ENCODE assay signal across 15 cellular contexts in the genomic region with DNA sequence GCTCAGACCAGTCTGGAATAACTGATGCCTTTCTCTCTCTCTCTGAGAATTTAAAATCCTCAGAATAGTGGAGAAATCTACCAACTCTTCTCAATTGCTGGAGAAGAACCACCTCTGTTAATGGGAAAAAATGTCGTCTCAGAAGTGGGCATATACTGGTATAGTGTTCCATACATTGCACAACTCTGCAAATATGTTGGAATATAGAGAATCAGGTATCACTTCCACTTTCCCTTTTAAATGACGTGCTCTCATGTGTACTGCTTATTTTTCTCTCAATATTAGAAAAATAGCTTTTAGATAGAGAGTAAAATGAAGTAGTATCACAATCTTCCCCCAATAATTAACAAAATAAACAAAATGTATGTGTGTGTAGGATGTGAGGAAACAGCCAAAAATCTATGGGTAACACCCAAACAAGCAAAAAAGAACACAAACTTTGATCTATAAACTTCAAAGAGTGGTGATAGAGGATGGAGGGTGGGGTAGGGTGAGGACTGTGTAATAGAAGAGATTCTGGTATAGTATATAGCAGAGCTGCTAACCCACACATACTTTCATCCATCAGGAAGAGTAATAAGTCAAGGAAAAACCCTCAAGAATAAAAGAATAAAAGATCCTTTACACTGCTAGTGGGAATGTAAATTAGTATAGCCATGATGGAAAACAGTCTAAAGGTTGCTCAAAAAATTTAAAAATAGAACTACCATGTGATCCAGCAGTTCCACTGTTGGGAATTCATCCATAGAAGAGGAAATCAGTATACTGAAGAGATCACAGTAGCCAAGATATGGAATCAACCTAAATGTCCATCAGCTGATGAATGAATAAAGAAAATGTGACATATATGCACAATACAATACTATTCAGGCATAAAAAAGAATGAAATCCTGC. TPM values are rescaled to one million over a fixed set of nuclear protein-coding genes. Genes with fewer than 3 reads are reported as not detected.
DNase-seq lines count a peak whose midpoint lies in the region; ATAC-seq, FAIRE-seq and TF ChIP-seq lines count a peak whose summit lies in the region.
"Had no signal": no experiment of that assay in that cellular context is flagged by ENCODE, and none has a peak within 500 bp of the region (broad histone marks: within the 10 kb centered on the region; RNA-seq: fewer than 3 reads in every experiment).

No MANE protein-coding gene starts in this region.

- TF ChIP-seq EP300 in HepG2 (IDR thresholded peaks at IDR 0.05; ENCODE audit: low read depth in 2 of 2, low read length in 2 of 2) (peak in 1 of 2 experiments; percentile 29; a peak in 1 of 4 replicates), HepG2 (CRISPR knock-in tag; IDR thresholded peaks at IDR 0.05; ENCODE audit: borderline replicate concordance) (no peak)

- H3K79me2 ChIP-seq in HepG2 (ENCODE audit: insufficient read depth, low read length): peaks cover 87% of the 10 kb centered on the region

- H3K36me3 ChIP-seq in CD8-positive, alpha-beta memory T cell (ENCODE audit: insufficient read depth, low read length): peaks cover 5% of the 10 kb centered on the region
- peaks cover 7 to 37% of the 10 kb centered on the region in 2 experiments for H3K36me3 ChIP-seq in HepG2 (replicated peaks in 1 of 2; ENCODE audit: control insufficient read depth in 1 of 2, insufficient read depth in 2 of 2, low read length in 2 of 2)
- H3K36me3 ChIP-seq in testis (ENCODE audit: low read depth, missing control alignments): no peaks in the 10 kb centered on the region

- peak overlapping the region in 5 of 7 donors; percentile 26 to 86 (median 54) for H3K27ac Mint-ChIP-seq in CD14-positive monocyte
- peak overlapping the region; percentile 60 to 93 (median 72) for H3K27ac Mint-ChIP-seq in CD8-positive, alpha-beta memory T cell
- H3K27ac Mint-ChIP-seq in activated CD4-positive, alpha-beta memory T cell treated with anti-CD3 and anti-CD28 coated beads, Interleukin-2, amount 10 ng/mL, durations not matched to agents 7 days and 5 days: peak overlapping the region; percentile 8

- H3K9ac ChIP-seq in HepG2 (ENCODE audit: insufficient read depth, low read depth, low read length): no peak overlapping the region; the same call in 1 of the 2 replicates
- H3K9ac ChIP-seq: parathyroid adenoma had no signal

- 43% methylated on average over 2 of the region's 2 CpGs for WGBS in HepG2 (ENCODE audit: low lambda C conversion rate)
- 92% methylated on average over 2 of the region's 2 CpGs for WGBS in testis, 2 donors

- no peaks in the 10 kb centered on the region for H3K9me3 ChIP-seq in CD8-positive, alpha-beta memory T cell (ENCODE audit: low read length)
- no peaks in the 10 kb centered on the region for H3K9me3 ChIP-seq in HepG2 (ENCODE audit: low read length)
- H3K9me3 ChIP-seq in testis: no peaks in the 10 kb centered on the region
- H3K9me3 ChIP-seq: heart left ventricle, vagina had no signal

- DNase-seq in CD14-positive monocyte (ENCODE audit: low spot score) (no peak), HepG2 (ENCODE audit: low spot score) (peak; percentile 56), NCI-H2227 (lab: John Stamatoyannopoulos, UW; ENCODE audit: unreplicated experiment) (no peak), testis (no peak), NCI-H2196 treated with DMSO at 0.1 percent for 48 hours (lab: John Stamatoyannopoulos, UW; ENCODE audit: unreplicated experiment) (no peak)
- peak in 2 of 5 donors; percentile 37 to 49 for DNase-seq in CD8-positive, alpha-beta memory T cell
- no peak for DNase-seq in activated CD4-positive, alpha-beta memory T cell treated with anti-CD3 and anti-CD28 coated beads, Interleukin-2, amount 10 ng/mL, durations not matched to agents 7 days and 5 days
- DNase-seq: heart left ventricle, NCI-H1105 treated with DMSO at 0.1 percent for 48 hours, SHP77 had no signal

- no peaks in the 10 kb centered on the region for H3K27me3 Mint-ChIP-seq in CD14-positive monocyte (ENCODE audit: low read depth in 3 of 3)
- H3K27me3 Mint-ChIP-seq in CD8-positive, alpha-beta memory T cell: no peaks in the 10 kb centered on the region
- no peaks in the 10 kb centered on the region for H3K27me3 Mint-ChIP-seq in activated CD4-positive, alpha-beta memory T cell treated with anti-CD3 and anti-CD28 coated beads, Interleukin-2, amount 10 ng/mL, durations not matched to agents 7 days and 5 days

- peaks cover 38 to 62% of the 10 kb centered on the region in 2 donors for H3K36me3 Mint-ChIP-seq in CD14-positive monocyte
- H3K36me3 Mint-ChIP-seq in CD8-positive, alpha-beta memory T cell: peaks cover 0 to 56% (median 6%) of the 10 kb centered on the region in 3 donors
- H3K36me3 Mint-ChIP-seq in activated CD4-positive, alpha-beta memory T cell treated with anti-CD3 and anti-CD28 coated beads, Interleukin-2, amount 10 ng/mL, durations not matched to agents 7 days and 5 days (ENCODE audit: low read depth): peaks cover 71% of the 10 kb centered on the region

- intact Hi-C loops in CD14-positive monocyte (cut with micrococcal nuclease) (no loop called here), HepG2 (cut with micrococcal nuclease; ENCODE audit: unreplicated experiment) (no loop called here), testis (cut with DNase I; ENCODE audit: low total_unique reads) (no loop called here)

- H4K20me1 ChIP-seq in HepG2 (ENCODE audit: insufficient read depth, low read length): peaks cover 22% of the 10 kb centered on the region

- H3K27ac ChIP-seq in CD8-positive, alpha-beta memory T cell (ENCODE audit: low read depth, low read length): no peak overlapping the region
- H3K27ac ChIP-seq in HepG2 (ENCODE audit: extremely low read length, insufficient read depth, low read length): peak overlapping the region; percentile 41
- no peak overlapping the region for H3K27ac ChIP-seq in testis
- H3K27ac ChIP-seq: coronary artery, parathyroid adenoma, vagina had no signal

- BruUV-seq in HepG2 (replicated peaks; lab: Mats Ljungman, UMichigan): no TSS peak

- peak; percentile 72 for ATAC-seq in HepG2
- ATAC-seq: esophagus mucosa had no signal

- peaks cover 30% of the 10 kb centered on the region for H3K4me1 ChIP-seq in CD8-positive, alpha-beta memory T cell (ENCODE audit: insufficient read depth, low read length)
- H3K4me1 ChIP-seq in HepG2 (ENCODE audit: insufficient read depth, low read length) (peaks cover 55% of the 10 kb centered on the region), testis (peaks cover 5% of the 10 kb centered on the region)
- H3K4me1 ChIP-seq: parathyroid adenoma, vagina had no signal

- TF ChIP-seq CTCF in CD14-positive monocyte (IDR thresholded peaks at IDR 0.05) (no peak), HepG2 (CRISPR knock-in tag; IDR thresholded peaks at IDR 0.05) (no peak), testis (IDR thresholded peaks at IDR 0.05) (no peak)

- TF ChIP-seq RAD21 in HepG2 (CRISPR knock-in tag; IDR thresholded peaks at IDR 0.05): no peak

- no peak for FAIRE-seq in HepG2 (lab: Jason Lieb, UNC)

- H3K4me3 ChIP-seq in CD8-positive, alpha-beta memory T cell (ENCODE audit: low read length): no peak overlapping the region
- no peak overlapping the region; a peak in 2 of 6 replicates for H3K4me3 ChIP-seq in HepG2 (replicated peaks in 1 of 3; ENCODE audit: insufficient read depth in 1 of 3, low read depth in 2 of 3, low read length in 3 of 3)
- H3K4me3 ChIP-seq in testis: no peak overlapping the region
- H3K4me3 ChIP-seq: coronary artery, heart left ventricle, smooth muscle cell, vagina had no signal

- H3K4me1 Mint-ChIP-seq in CD14-positive monocyte: peaks cover 30% of the 10 kb centered on the region
- peaks cover 56 to 76% (median 69%) of the 10 kb centered on the region in 3 donors for H3K4me1 Mint-ChIP-seq in CD8-positive, alpha-beta memory T cell
- peaks cover 40% of the 10 kb centered on the region for H3K4me1 Mint-ChIP-seq in activated CD4-positive, alpha-beta memory T cell treated with anti-CD3 and anti-CD28 coated beads, Interleukin-2, amount 10 ng/mL, durations not matched to agents 7 days and 5 days

- CTCF ChIA-PET in CD8-positive, alpha-beta memory T cell (lab: Charles Lee): interaction anchor here (1.1 to 1.7 kb wide), 3 partner anchors 14 to 46 kb away, joined by 3 to 4 read pairs (median 3); no protein-coding TSS in a partner anchor
- CTCF ChIA-PET in activated CD4-positive, alpha-beta memory T cell treated with anti-CD3 and anti-CD28 coated beads, Interleukin-2, amount 10 ng/mL, durations not matched to agents 7 days and 5 days (lab: Charles Lee): interaction anchor here (0.6 to 1.1 kb wide), 3 partner anchors 36 to 160 kb away, joined by 3 read pairs; no protein-coding TSS in a partner anchor
- CTCF ChIA-PET in HepG2 (lab: Yijun Ruan, JAX; ENCODE audit: low intra/inter-chr PET ratio, low total read pairs): no interaction called here

- in situ Hi-C loops in HepG2 (cut with HindIII; ENCODE audit: extremely low pct_ligation_motif_present, low pct_unique_long_range_greater_than_20kb): no loop called here

- H3K4me2 ChIP-seq in HepG2 (ENCODE audit: low read depth, low read length): peak overlapping the region; percentile 49
- H3K4me2 ChIP-seq: smooth muscle cell had no signal

- H3K4me3 Mint-ChIP-seq in CD14-positive monocyte: no peak overlapping the region
- H3K4me3 Mint-ChIP-seq in CD8-positive, alpha-beta memory T cell: peak overlapping the region in 6 of 7 donors; percentile 4 to 64 (median 34)
- H3K4me3 Mint-ChIP-seq in activated CD4-positive, alpha-beta memory T cell treated with anti-CD3 and anti-CD28 coated beads, Interleukin-2, amount 10 ng/mL, durations not matched to agents 7 days and 5 days: no peak overlapping the region

- no peak overlapping the region for H2AFZ ChIP-seq in HepG2 (ENCODE audit: low read length)
- H2AFZ ChIP-seq: parathyroid adenoma had no signal

- H3K27me3 ChIP-seq in CD8-positive, alpha-beta memory T cell (ENCODE audit: insufficient read depth, low read length, poor library complexity, severe bottlenecking): no peaks in the 10 kb centered on the region
- no peaks in the 10 kb centered on the region for H3K27me3 ChIP-seq in HepG2 (ENCODE audit: control insufficient read depth in 1 of 2, insufficient read depth in 2 of 2, low read length in 2 of 2)
- no peaks in the 10 kb centered on the region for H3K27me3 ChIP-seq in testis
- H3K27me3 ChIP-seq: heart left ventricle, vagina had no signal

- no peak for TF ChIP-seq POLR2A in HepG2 (IDR thresholded peaks at IDR 0.05; ENCODE audit: insufficient read depth in 1 of 2, low read depth in 2 of 2, low read length in 2 of 2)
- no peak for TF ChIP-seq POLR2A in testis (IDR thresholded peaks at IDR 0.05)

- no peaks in the 10 kb centered on the region for H3K9me3 Mint-ChIP-seq in CD14-positive monocyte
- no peaks in the 10 kb centered on the region for H3K9me3 Mint-ChIP-seq in CD8-positive, alpha-beta memory T cell
- no peaks in the 10 kb centered on the region for H3K9me3 Mint-ChIP-seq in activated CD4-positive, alpha-beta memory T cell treated with anti-CD3 and anti-CD28 coated beads, Interleukin-2, amount 10 ng/mL, durations not matched to agents 7 days and 5 days

- POLR2A ChIA-PET in CD8-positive, alpha-beta memory T cell (lab: Charles Lee): no interaction called here
- POLR2A ChIA-PET in activated CD4-positive, alpha-beta memory T cell treated with anti-CD3 and anti-CD28 coated beads, Interleukin-2, amount 10 ng/mL, durations not matched to agents 7 days and 5 days (lab: Charles Lee): interaction anchor here (0.9 to 1.4 kb wide), 3 partner anchors 10 to 12 kb away, joined by 3 to 4 read pairs (median 3); no protein-coding TSS in a partner anchor
- POLR2A ChIA-PET in HepG2 (lab: Yijun Ruan, JAX): interaction anchor here (0.5 to 2.7 kb wide), 3 partner anchors 48 to 80 kb away, joined by 3 to 9 read pairs (median 3); no protein-coding TSS in a partner anchor

RNA-seq across cellular contexts. Expression of a gene that starts 46.9 kb away (rescaled TPM):
- polyA plus RNA-seq in CD14-positive monocyte (10 to 100 TPM; 15.8 to 21.8 TPM), HepG2 (2011; rRNA removed) (52.7 and 62.7 TPM in 2 replicates), testis (ENCODE audit: insufficient read depth, low read depth, low replicate concordance) (78.0 TPM)
- total RNA-seq in CD8-positive, alpha-beta memory T cell: 10 to 100 TPM; 91.1 to 95.9 TPM
- 120 TPM for polyA plus RNA-seq in CD8-positive, alpha-beta memory T cell
- 100 to 1,000 TPM; 208 to 209 TPM for total RNA-seq in activated CD4-positive, alpha-beta memory T cell treated with anti-CD3 and anti-CD28 coated beads, Interleukin-2, amount 10 ng/mL, durations not matched to agents 7 days and 5 days
- total RNA-seq in HepG2 (2016; rRNA removed; fragmentation: Illumina TruSeq; extraction: Trizol) (52.6 and 63.2 TPM in 2 replicates), testis (100 to 1,000 TPM in 1 of 2 donors, 10 to 100 TPM in 1; 94.7 to 115 TPM)
- total RNA-seq in HepG2 (2016; cell fraction: cytosol; rRNA removed; fragmentation: Illumina TruSeq; extraction: Trizol; ENCODE audit: low read depth): 234 and 265 TPM in 2 replicates
- total RNA-seq in HepG2 (2016; cell fraction: insoluble cytoplasmic fraction; rRNA removed; fragmentation: Illumina TruSeq; extraction: Trizol): 54.0 and 61.4 TPM in 2 replicates
- total RNA-seq in HepG2 (2016; cell fraction: membrane; rRNA removed; fragmentation: Illumina TruSeq; extraction: Trizol): 183 and 209 TPM in 2 replicates
- total RNA-seq in HepG2 (2016; cell fraction: nucleus; rRNA removed; fragmentation: Illumina TruSeq; extraction: Trizol): 42.9 and 44.2 TPM in 2 replicates
- polyA plus RNA-seq in HepG2 (2011; cell fraction: cytosol; rRNA removed): 38.3 and 51.2 TPM in 2 replicates
- 32.5 and 33.2 TPM in 2 replicates for polyA plus RNA-seq in HepG2 (2011; cell fraction: nucleus; rRNA removed)
- 30.6 and 32.4 TPM in 2 replicates for polyA plus RNA-seq in HepG2 (2012)
- polyA plus RNA-seq in HepG2 (2016; cell fraction: cytosol; fragmentation: Illumina TruSeq; extraction: Trizol; ENCODE audit: low read depth): 2.5 and 2.8 TPM in 2 replicates
- polyA plus RNA-seq in HepG2 (2016; cell fraction: insoluble cytoplasmic fraction; fragmentation: Illumina TruSeq; extraction: Trizol; ENCODE audit: low read depth): 63.1 and 64.9 TPM in 2 replicates
- polyA plus RNA-seq in HepG2 (2016; cell fraction: membrane; fragmentation: Illumina TruSeq; extraction: Trizol; ENCODE audit: low read depth): 17.1 and 17.3 TPM in 2 replicates
- polyA plus RNA-seq in HepG2 (2016; cell fraction: nucleus; fragmentation: Illumina TruSeq; extraction: Trizol; ENCODE audit: insufficient read depth, low read depth): 38.6 and 39.5 TPM in 2 replicates
- 81.5 and 261 TPM in 2 replicates for polyA minus RNA-seq in HepG2 (2011; rRNA and poly(A)+ RNA removed; ENCODE audit: low replicate concordance)
- 107 and 129 TPM in 2 replicates for polyA minus RNA-seq in HepG2 (2011; cell fraction: cytosol; rRNA and poly(A)+ RNA removed)
- polyA minus RNA-seq in HepG2 (2011; cell fraction: nucleus; rRNA and poly(A)+ RNA removed): 109 and 138 TPM in 2 replicates

Comparison
In these comparisons a context has a peak if more than half of its experiments do, and no peak if none do; other contexts are left out.
1. H3K27ac Mint-ChIP-seq: peak in every context shown above with its lines; median percentile 72 in CD8-positive, alpha-beta memory T cell; 54 in CD14-positive monocyte; 8 in activated CD4-positive, alpha-beta memory T cell treated with anti-CD3 and anti-CD28 coated beads, Interleukin-2, amount 10 ng/mL, durations not matched to agents 7 days and 5 days.
2. H3K4me3 Mint-ChIP-seq: peak in CD8-positive, alpha-beta memory T cell (6 of 7); none in CD14-positive monocyte (0 of 2) and activated CD4-positive, alpha-beta memory T cell treated with anti-CD3 and anti-CD28 coated beads, Interleukin-2, amount 10 ng/mL, durations not matched to agents 7 days and 5 days (single experiment).